In the genomic region with DNA sequence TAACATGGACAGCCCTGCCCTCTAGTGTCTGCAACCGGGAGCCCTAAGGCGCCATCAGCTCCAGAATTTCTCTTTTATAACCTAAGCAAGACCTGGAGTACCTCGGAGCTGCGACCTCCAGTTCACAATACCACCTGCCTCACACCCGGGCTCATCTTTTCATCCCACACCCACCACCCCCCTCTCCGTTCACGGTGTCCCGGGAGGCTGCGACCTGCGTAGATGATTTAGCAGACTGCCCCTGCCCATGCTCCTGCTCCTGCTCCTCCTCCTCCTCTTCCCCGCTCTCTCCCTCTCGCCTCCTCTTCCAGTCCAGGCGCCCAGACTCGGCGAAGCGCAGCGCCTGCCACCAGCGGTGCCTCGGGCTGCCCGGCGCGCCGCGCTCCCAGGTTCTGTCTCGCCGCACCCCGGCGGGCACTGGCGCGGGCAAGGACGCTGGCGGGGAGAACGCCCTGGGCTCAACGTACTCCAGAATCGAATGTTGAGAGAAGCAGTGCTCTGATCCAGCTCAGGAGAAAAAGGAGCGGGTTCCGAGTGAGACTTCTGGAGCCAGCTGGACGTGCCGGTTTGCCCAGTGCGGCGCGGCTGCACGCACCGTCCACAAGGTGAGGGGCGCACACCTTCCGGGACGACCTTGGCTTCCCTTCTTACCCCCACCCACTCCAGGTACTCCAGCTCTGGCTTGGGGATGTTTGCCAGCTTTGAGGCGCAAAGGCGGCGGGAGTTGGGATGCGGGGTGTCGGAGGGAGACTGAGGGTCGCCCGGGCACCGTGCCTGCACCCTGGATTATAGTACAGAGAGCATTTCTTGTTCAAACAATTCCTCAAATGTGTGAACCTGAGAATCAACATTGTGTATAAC, we compare ENCODE assay signal across 8 cellular contexts. TPM values are rescaled to one million over a fixed set of nuclear protein-coding genes. Genes with fewer than 3 reads are reported as not detected.
DNase-seq lines count a peak whose midpoint lies in the region; ATAC-seq, FAIRE-seq and TF ChIP-seq lines count a peak whose summit lies in the region.

A gene with protein sequence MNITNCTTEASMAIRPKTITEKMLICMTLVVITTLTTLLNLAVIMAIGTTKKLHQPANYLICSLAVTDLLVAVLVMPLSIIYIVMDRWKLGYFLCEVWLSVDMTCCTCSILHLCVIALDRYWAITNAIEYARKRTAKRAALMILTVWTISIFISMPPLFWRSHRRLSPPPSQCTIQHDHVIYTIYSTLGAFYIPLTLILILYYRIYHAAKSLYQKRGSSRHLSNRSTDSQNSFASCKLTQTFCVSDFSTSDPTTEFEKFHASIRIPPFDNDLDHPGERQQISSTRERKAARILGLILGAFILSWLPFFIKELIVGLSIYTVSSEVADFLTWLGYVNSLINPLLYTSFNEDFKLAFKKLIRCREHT (plus strand): TSS at position 310 of the 861 bp plus-strand sequence. CDS start 77,807 bp downstream, outside the sequence.

- peaks cover 94% of the 10 kb centered on the region for H3K27me3 ChIP-seq in WERI-Rb-1 (ENCODE audit: insufficient read depth, low read depth, severe bottlenecking)
- H3K27me3 ChIP-seq in left ventricle myocardium inferior (ENCODE audit: low read depth): peaks cover 69% of the 10 kb centered on the region

- H3K9me3 Mint-ChIP-seq in activated T-helper 1 cell treated with anti-CD3 and anti-CD28 coated beads, Interleukin-12 subunit alpha, Interleukin-12 subunit beta, Interleukin-2, Interleukin-4 antibody, amounts not matched to agents 30 ng/mL and 10 ng/mL and 1 ng/mL, durations not matched to agents 14 hours and 24 hours and 36 hours: no peaks in the 10 kb centered on the region

- peaks cover 10% of the 10 kb centered on the region for H3K4me1 ChIP-seq in left ventricle myocardium inferior

- peak; percentile 80 for ATAC-seq in GM21360 (IDR thresholded peaks at IDR 0.05; ENCODE audit: unreplicated experiment)

- intact Hi-C loops in left ventricle myocardium inferior (cut with micrococcal nuclease): no loop called here
- intact Hi-C loops in activated T-helper 1 cell treated with anti-CD3 and anti-CD28 coated beads, Interleukin-12 subunit alpha, Interleukin-12 subunit beta, Interleukin-2, Interleukin-4 antibody, amounts not matched to agents 30 ng/mL and 10 ng/mL and 1 ng/mL, durations not matched to agents 14 hours and 24 hours and 36 hours (cut with micrococcal nuclease): no loop called here

- H3K36me3 Mint-ChIP-seq in activated T-helper 1 cell treated with anti-CD3 and anti-CD28 coated beads, Interleukin-12 subunit alpha, Interleukin-12 subunit beta, Interleukin-2, Interleukin-4 antibody, amounts not matched to agents 30 ng/mL and 10 ng/mL and 1 ng/mL, durations not matched to agents 14 hours and 24 hours and 36 hours (ENCODE audit: low read depth): no peaks in the 10 kb centered on the region

- H3K36me3 ChIP-seq in WERI-Rb-1 (no peaks in the 10 kb centered on the region), left ventricle myocardium inferior (no peaks in the 10 kb centered on the region)

- FAIRE-seq in RCC 7860 (lab: Jason Lieb, UNC): no peak

- H3K4me1 Mint-ChIP-seq in activated T-helper 1 cell treated with anti-CD3 and anti-CD28 coated beads, Interleukin-12 subunit alpha, Interleukin-12 subunit beta, Interleukin-2, Interleukin-4 antibody, amounts not matched to agents 30 ng/mL and 10 ng/mL and 1 ng/mL, durations not matched to agents 14 hours and 24 hours and 36 hours (ENCODE audit: low read depth): no peaks in the 10 kb centered on the region

- H3K4me3 ChIP-seq in LNCaP clone FGC (ENCODE audit: low read depth, low read length): no peak within 1 kb of the TSS; the same call in 1 of the 2 replicates
- H3K4me3 ChIP-seq in WERI-Rb-1 (ENCODE audit: low read depth, low read length): peak within 1 kb of the TSS; percentile 29
- H3K4me3 ChIP-seq in left ventricle myocardium inferior: peak within 1 kb of the TSS; percentile 47

- H3K9me3 ChIP-seq in WERI-Rb-1 (ENCODE audit: severe bottlenecking): no peaks in the 10 kb centered on the region
- H3K9me3 ChIP-seq in left ventricle myocardium inferior (replicated peaks): no peaks in the 10 kb centered on the region

- TF ChIP-seq CTCF in LNCaP clone FGC (IDR thresholded peaks at IDR 0.05; ENCODE audit: control insufficient read depth, extremely low read depth, insufficient read depth) (peak; percentile 54), WERI-Rb-1 (IDR thresholded peaks at IDR 0.05; ENCODE audit: low read depth, low read length) (peak; percentile 78), left ventricle myocardium inferior (IDR thresholded peaks at IDR 0.05; ENCODE audit: borderline replicate concordance) (peak; percentile 58)

- no peak within 1 kb of the TSS for H3K27ac ChIP-seq in WERI-Rb-1
- no peak within 1 kb of the TSS for H3K27ac ChIP-seq in left ventricle myocardium inferior (replicated peaks)

- DNase-seq in DMS53 treated with DMSO at 0.1 percent for 48 hours (lab: John Stamatoyannopoulos, UW; ENCODE audit: unreplicated experiment) (peak; percentile 43), LNCaP clone FGC (ENCODE audit: low read depth) (no peak), WERI-Rb-1 (peak; percentile 65), left ventricle myocardium inferior (no peak), putamen (ENCODE audit: low spot score) (peak; percentile 53), RCC 7860 (ENCODE audit: low spot score) (no peak)
- no peak for DNase-seq in activated T-helper 1 cell treated with anti-CD3 and anti-CD28 coated beads, Interleukin-12 subunit alpha, Interleukin-12 subunit beta, Interleukin-2, Interleukin-4 antibody, amounts not matched to agents 30 ng/mL and 10 ng/mL and 1 ng/mL, durations not matched to agents 14 hours and 24 hours and 36 hours (ENCODE audit: low spot score)

- no peak within 1 kb of the TSS for H3K4me3 Mint-ChIP-seq in activated T-helper 1 cell treated with anti-CD3 and anti-CD28 coated beads, Interleukin-12 subunit alpha, Interleukin-12 subunit beta, Interleukin-2, Interleukin-4 antibody, amounts not matched to agents 30 ng/mL and 10 ng/mL and 1 ng/mL, durations not matched to agents 14 hours and 24 hours and 36 hours

- no peak within 1 kb of the TSS for H3K27ac Mint-ChIP-seq in activated T-helper 1 cell treated with anti-CD3 and anti-CD28 coated beads, Interleukin-12 subunit alpha, Interleukin-12 subunit beta, Interleukin-2, Interleukin-4 antibody, amounts not matched to agents 30 ng/mL and 10 ng/mL and 1 ng/mL, durations not matched to agents 14 hours and 24 hours and 36 hours

- H3K27me3 Mint-ChIP-seq in activated T-helper 1 cell treated with anti-CD3 and anti-CD28 coated beads, Interleukin-12 subunit alpha, Interleukin-12 subunit beta, Interleukin-2, Interleukin-4 antibody, amounts not matched to agents 30 ng/mL and 10 ng/mL and 1 ng/mL, durations not matched to agents 14 hours and 24 hours and 36 hours (ENCODE audit: insufficient read depth): peaks cover 41% of the 10 kb centered on the region

RNA-seq across cellular contexts. Expression of the gene that starts here (rescaled TPM):
- not detected for total RNA-seq in left ventricle myocardium inferior
- not detected in 2 replicates for total RNA-seq in activated T-helper 1 cell treated with anti-CD3 and anti-CD28 coated beads, Interleukin-12 subunit alpha, Interleukin-12 subunit beta, Interleukin-2, Interleukin-4 antibody, amounts not matched to agents 30 ng/mL and 10 ng/mL and 1 ng/mL, durations not matched to agents 14 hours and 24 hours and 36 hours

Comparison
In these comparisons a context has a peak if more than half of its experiments do, and no peak if none do; other contexts are left out.
1. DNase-seq: peak in DMS53 treated with DMSO at 0.1 percent for 48 hours (single experiment), WERI-Rb-1 (single experiment) and putamen (single experiment); none in LNCaP clone FGC (single experiment), left ventricle myocardium inferior (single experiment), RCC 7860 (single experiment) and activated T-helper 1 cell treated with anti-CD3 and anti-CD28 coated beads, Interleukin-12 subunit alpha, Interleukin-12 subunit beta, Interleukin-2, Interleukin-4 antibody, amounts not matched to agents 30 ng/mL and 10 ng/mL and 1 ng/mL, durations not matched to agents 14 hours and 24 hours and 36 hours (single experiment).
2. Peak in every context shown above with its lines, with median percentiles within 50 percentile points of each other: CTCF ChIP-seq.